ENCODE assay signal across 21 cellular contexts in the genomic region with DNA sequence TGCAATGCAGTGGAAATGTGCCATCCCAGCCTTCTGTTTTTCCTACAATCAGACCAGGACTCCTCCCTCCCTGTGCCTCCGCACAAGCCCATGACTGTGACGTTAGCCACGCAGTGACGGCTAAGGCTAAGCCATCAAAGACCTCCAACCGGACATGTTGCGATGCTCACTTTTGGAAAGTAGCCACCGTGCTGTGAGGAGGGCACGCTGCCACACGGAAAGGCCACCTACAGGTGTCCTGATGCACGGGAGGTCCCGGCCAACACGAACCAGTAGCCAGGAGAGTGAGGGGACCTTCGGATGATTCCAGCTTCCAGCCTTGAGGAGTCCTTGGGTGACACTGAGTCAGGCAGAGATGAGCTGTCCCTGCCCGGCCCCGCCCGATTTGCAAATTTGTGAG. TPM values are rescaled to one million over a fixed set of nuclear protein-coding genes. Genes with fewer than 3 reads are reported as not detected.
A peak's percentile ranks its signal among the peaks of the same experiment; 100 is the strongest.
DNase-seq lines count a peak whose midpoint lies in the region; ATAC-seq and TF ChIP-seq lines count a peak whose summit lies in the region.
"Had no signal": no experiment of that assay in that cellular context is flagged by ENCODE, and none has a peak within 500 bp of the region (broad histone marks: within the 10 kb centered on the region; RNA-seq: fewer than 3 reads in every experiment).

No MANE protein-coding gene starts in this region.

- H3K4me3 Mint-ChIP-seq in HFFc6: no peak overlapping the region
- H3K4me3 Mint-ChIP-seq: B cell, H9, IgD-negative memory B cell had no signal

- intact Hi-C loops in upper lobe of right lung (cut with DNase I): no loop called here

- peaks cover 40 to 59% (median 53%) of the 10 kb centered on the region in 10 experiments for H3K4me1 ChIP-seq in BLaER1 treated with 17β-estradiol and CSF1 and Interleukin-3, amounts not matched to agents 10 nM and 100 nM
- no peaks in the 10 kb centered on the region for H3K4me1 ChIP-seq in upper lobe of right lung

- peaks cover 0 to 12% (median 0%) of the 10 kb centered on the region in 11 experiments; a peak in 2 of 22 replicates for H3K27me3 ChIP-seq in BLaER1 treated with 17β-estradiol and CSF1 and Interleukin-3, amounts not matched to agents 10 nM and 100 nM
- H3K27me3 ChIP-seq in upper lobe of right lung: no peaks in the 10 kb centered on the region
- H3K27me3 ChIP-seq: SJSA1 had no signal

- no peaks in the 10 kb centered on the region; the same call in none of the 2 replicates for H3K27me3 Mint-ChIP-seq in HFFc6 (ENCODE audit: insufficient read depth)

- peak overlapping the region in 6 of 11 experiments; percentile 9 to 59 (median 27); a peak in 9 of 22 replicates for H3K27ac ChIP-seq in BLaER1 treated with 17β-estradiol and CSF1 and Interleukin-3, amounts not matched to agents 10 nM and 100 nM
- H3K27ac ChIP-seq in epithelial cell of prostate: peak overlapping the region; percentile 86
- H3K27ac ChIP-seq in upper lobe of right lung: no peak overlapping the region
- H3K27ac ChIP-seq: SJSA1 had no signal

- 0 out of 22 replicates have a peak, but pooled peaks cover 0 to 4% (median 0%) of the 10 kb centered on the region in 11 experiments for H3K9me3 ChIP-seq in BLaER1 treated with 17β-estradiol and CSF1 and Interleukin-3, amounts not matched to agents 10 nM and 100 nM (replicated peaks in 1 of 11)
- H3K9me3 ChIP-seq in upper lobe of right lung: no peaks in the 10 kb centered on the region
- H3K9me3 ChIP-seq: A549, SJSA1 had no signal

- 0 out of 22 replicates have a peak, but pooled peaks cover 0 to 5% (median 0%) of the 10 kb centered on the region in 11 experiments for H4K20me1 ChIP-seq in BLaER1 treated with 17β-estradiol and CSF1 and Interleukin-3, amounts not matched to agents 10 nM and 100 nM

- peak overlapping the region; percentile 95 for H3K27ac Mint-ChIP-seq in HFFc6
- H3K27ac Mint-ChIP-seq: B cell, H9, IgD-negative memory B cell had no signal

- H3K36me3 ChIP-seq in BLaER1 treated with 17β-estradiol and CSF1 and Interleukin-3, amounts not matched to agents 10 nM and 100 nM: no peaks in the 10 kb centered on the region
- no peaks in the 10 kb centered on the region for H3K36me3 ChIP-seq in upper lobe of right lung
- H3K36me3 ChIP-seq: SJSA1 had no signal

- H3K36me3 Mint-ChIP-seq in HFFc6 (ENCODE audit: low read depth): peaks cover 9% of the 10 kb centered on the region
- H3K36me3 Mint-ChIP-seq: IgD-negative memory B cell had no signal

- peaks cover 84% of the 10 kb centered on the region for H3K4me1 Mint-ChIP-seq in HFFc6 (ENCODE audit: low read depth)

- DNase-seq in HFFc6 (no peak), epithelial cell of prostate (ENCODE audit: low read depth, low spot score) (no peak), upper lobe of right lung (peak; percentile 49), dedifferentiated amniotic fluid mesenchymal stem cell (ENCODE audit: extremely low spot score) (no peak), HuH-7 (ENCODE audit: low spot score) (no peak), NOMO-1 treated with DMSO at 0.1 percent for 48 hours (lab: John Stamatoyannopoulos, UW; ENCODE audit: unreplicated experiment) (no peak)
- DNase-seq: DMS153, DND-41, H9, NCI-H1092, NCI-H1417 treated with DMSO at 0.1 percent for 48 hours, NCI-H1694 treated with DMSO at 0.1 percent for 48 hours, NCI-H2081, NCI-H2227 treated with DMSO at 0.1 percent for 48 hours, NCI-H526 treated with DMSO at 0.1 percent for 48 hours had no signal

- no peaks in the 10 kb centered on the region for H3K9me3 Mint-ChIP-seq in HFFc6

- no peak overlapping the region for H3K9ac ChIP-seq in BLaER1 treated with 17β-estradiol and CSF1 and Interleukin-3, amounts not matched to agents 10 nM and 100 nM

- ATAC-seq in upper lobe of right lung: no peak
- ATAC-seq: Right ventricle myocardium inferior had no signal

- H3K4me2 ChIP-seq in BLaER1 treated with 17β-estradiol and CSF1 and Interleukin-3, amounts not matched to agents 10 nM and 100 nM: peak overlapping the region; percentile 56 to 88 (median 76)

- TF ChIP-seq CTCF in HFFc6 (IDR thresholded peaks at IDR 0.05): no peak
- no peak for TF ChIP-seq CTCF in upper lobe of right lung (IDR thresholded peaks at IDR 0.05)

- no peak overlapping the region for H3K4me3 ChIP-seq in BLaER1 treated with 17β-estradiol and CSF1 and Interleukin-3, amounts not matched to agents 10 nM and 100 nM
- H3K4me3 ChIP-seq in upper lobe of right lung: no peak overlapping the region
- H3K4me3 ChIP-seq: A549, SJSA1 had no signal

RNA-seq across cellular contexts. Expression of a gene that starts 53.9 kb away (rescaled TPM):
- 10 to 100 TPM; 20.2 to 25.3 (median 21.6) TPM for total RNA-seq in HFFc6 (2021; fragmentation: NEBNext Ultra II Directional; extraction: Animal tissue kit (Norgen Biotek cat#: 25700))
- 0.81 TPM for total RNA-seq in upper lobe of right lung
- total RNA-seq: B cell had no signal

Comparison
In these comparisons a context has a peak if more than half of its experiments do, and no peak if none do; other contexts are left out.
1. RNA of a gene that starts 53.9 kb away (total RNA-seq): 20.2 to 25.3 TPM in HFFc6; 0.81 TPM in upper lobe of right lung (single experiment); every median in the first group is over 10 times any median in the second.